ENCODE assay signal across 9 cellular contexts in genomic region chr20:1325173-1326030, GRCh38. TPM values are rescaled to one million over a fixed set of nuclear protein-coding genes. Genes with fewer than 3 reads are reported as not detected.
DNase-seq lines count a peak whose midpoint lies in the region; ATAC-seq and TF ChIP-seq lines count a peak whose summit lies in the region.
"Had no signal": no experiment of that assay in that cellular context is flagged by ENCODE, and none has a peak within 500 bp of the region (broad histone marks: within the 10 kb centered on the region; RNA-seq: fewer than 3 reads in every experiment).

No MANE protein-coding gene starts in this region.

- H3K4me1 Mint-ChIP-seq in activated B cell treated with CpG ODN at 0.5 μM for 24 hours, result peaks cover 38% of the 10 kb centered on the region
- H3K4me1 Mint-ChIP-seq in central memory CD8-positive, alpha-beta T cell, result peaks cover 8% of the 10 kb centered on the region

- ATAC-seq in GM19023 (IDR thresholded peaks at IDR 0.05; ENCODE audit: unreplicated experiment) (peak; percentile 93), HG03175 (IDR thresholded peaks at IDR 0.05; ENCODE audit: unreplicated experiment) (peak; percentile 89), activated B cell treated with CpG ODN at 0.5 μM for 24 hours (ENCODE audit: low read depth) (peak; percentile 88)
- peak; percentile 88 for ATAC-seq in central memory CD8-positive, alpha-beta T cell (replicated peaks; ENCODE audit: extremely low read depth, poor library complexity, severe bottlenecking)

- H3K4me3 ChIP-seq in AG10803 (ENCODE audit: low read length) (peak overlapping the region; percentile 94), spleen (peak overlapping the region; percentile 59 to 90 (median 76))

- peaks cover 39 to 80% (median 67%) of the 10 kb centered on the region in 6 donors for H3K4me1 ChIP-seq in spleen

- H3K27ac ChIP-seq in spleen, result peak overlapping the region; percentile 94 to 99 (median 97)

- no peaks in the 10 kb centered on the region for H3K27me3 Mint-ChIP-seq in activated B cell treated with CpG ODN at 0.5 μM for 24 hours
- H3K27me3 Mint-ChIP-seq in central memory CD8-positive, alpha-beta T cell, result no peaks in the 10 kb centered on the region

- intact Hi-C loops in activated B cell treated with CpG ODN at 0.5 μM for 24 hours (cut with micrococcal nuclease), result loop anchor here (1.0 to 10.0 kb wide), 7 partner anchors 59 to 1149 kb away; partner anchors contain the start of genes FKBP1A, PSMF1, SNPH and SNRPB
- intact Hi-C loops in spleen (cut with DNase I; ENCODE audit: low total_unique reads), result loop anchor here (5.0 kb wide), 1 partner anchor 67 kb away; the partner anchor contains the start of gene FKBP1A

- peaks cover 9% of the 10 kb centered on the region for H3K36me3 Mint-ChIP-seq in activated B cell treated with CpG ODN at 0.5 μM for 24 hours (ENCODE audit: low read depth)
- H3K36me3 Mint-ChIP-seq in central memory CD8-positive, alpha-beta T cell (ENCODE audit: insufficient read depth), result peaks cover 3% of the 10 kb centered on the region

- POLR2A ChIA-PET in activated B cell treated with CpG ODN at 0.5 μM for 24 hours (lab: Charles Lee), result interaction anchor here (0.5 to 1.9 kb wide), 9 partner anchors 9 to 144 kb away, joined by 3 to 19 read pairs (median 3); partner anchors contain the start of genes FKBP1A and NSFL1C

- peak; percentile 5 to 78 (median 62) for TF ChIP-seq POLR2A in spleen (IDR thresholded peaks at IDR 0.05)

- no peak overlapping the region for H3K4me3 Mint-ChIP-seq in activated B cell treated with CpG ODN at 0.5 μM for 24 hours
- no peak overlapping the region for H3K4me3 Mint-ChIP-seq in central memory CD8-positive, alpha-beta T cell
- H3K4me3 Mint-ChIP-seq: T-helper 1 cell treated with Interleukin-12 subunit alpha and Interleukin-12 subunit beta and Interleukin-4 antibody, amounts not matched to agents 30 μg/mL and 1 μg/mL, for 36 hours had no signal

- CTCF ChIA-PET in activated B cell treated with CpG ODN at 0.5 μM for 24 hours (lab: Charles Lee), result interaction anchor here (0.9 to 1.1 kb wide), 4 partner anchors 12 to 179 kb away, joined by 3 to 5 read pairs (median 3); partner anchors contain the start of gene NSFL1C

- no peaks in the 10 kb centered on the region for H3K9me3 Mint-ChIP-seq in activated B cell treated with CpG ODN at 0.5 μM for 24 hours
- no peaks in the 10 kb centered on the region for H3K9me3 Mint-ChIP-seq in central memory CD8-positive, alpha-beta T cell

- peak; percentile 97 for DNase-seq in AG10803 (ENCODE audit: low read depth)
- peak; percentile 74 for DNase-seq in NCI-H226
- peak; percentile 97 for DNase-seq in activated B cell treated with CpG ODN at 0.5 μM for 24 hours
- peak; percentile 98 for DNase-seq in central memory CD8-positive, alpha-beta T cell (ENCODE audit: low spot score in 2 of 2)
- DNase-seq in iris pigment epithelial cell (ENCODE audit: low read depth), result peak; percentile 96
- peak; percentile 99 for DNase-seq in spleen

- H3K27ac Mint-ChIP-seq in activated B cell treated with CpG ODN at 0.5 μM for 24 hours, result no peak overlapping the region
- H3K27ac Mint-ChIP-seq in central memory CD8-positive, alpha-beta T cell (ENCODE audit: low read depth), result no peak overlapping the region
- H3K27ac Mint-ChIP-seq: T-helper 1 cell treated with Interleukin-12 subunit alpha and Interleukin-12 subunit beta and Interleukin-4 antibody, amounts not matched to agents 30 μg/mL and 1 μg/mL, for 36 hours had no signal

- whole genome bisulfite sequencing in spleen, 5 donors, result 0 to 1% (median 1%) methylated on average over 41 to 56 of the region's 56 CpGs

- TF ChIP-seq CTCF in AG10803 (conservative IDR thresholded peaks at IDR 0.05; ENCODE audit: low read length), result 0 out of 2 replicates have a peak, but pooled peaks have one; percentile 15
- TF ChIP-seq CTCF in activated B cell treated with CpG ODN at 0.5 μM for 24 hours (IDR thresholded peaks at IDR 0.05), result no peak
- peak; percentile 27 to 66 (median 52) for TF ChIP-seq CTCF in spleen (IDR thresholded peaks at IDR 0.05 in 8 of 11, conservative IDR thresholded peaks at IDR 0.05 in 3 of 11)

- no peaks in the 10 kb centered on the region for H3K9me3 ChIP-seq in spleen

- H3K36me3 ChIP-seq in spleen, result peaks cover 0 to 9% (median 0%) of the 10 kb centered on the region in 6 donors

- no peaks in the 10 kb centered on the region for H3K27me3 ChIP-seq in spleen (replicated peaks in 1 of 7)

RNA-seq across cellular contexts. Expression of gene SDCBP2, which starts 3.5 kb away (rescaled TPM):
- total RNA-seq in activated B cell treated with CpG ODN at 0.5 μM for 24 hours (0.51 and 1.2 TPM in 2 replicates), spleen (1 to 10 TPM; 2.1 to 7.1 (median 3.5) TPM)
- 1 to 10 TPM; 2.0 to 3.7 (median 3.0) TPM for polyA plus RNA-seq in spleen

RNA-seq across cellular contexts. Expression of gene SNPH, which starts 59.3 kb away (rescaled TPM):
- total RNA-seq in activated B cell treated with CpG ODN at 0.5 μM for 24 hours, result 0.86 and 1.0 TPM in 2 replicates
- 1 to 10 TPM; 2.0 to 3.5 (median 2.3) TPM for total RNA-seq in spleen
- 1 to 10 TPM in 1 of 3 donors, under 1 TPM in 2; 0.58 to 1.8 (median 0.80) TPM for polyA plus RNA-seq in spleen

Comparison
In these comparisons a context has a peak if more than half of its experiments do, and no peak if none do; other contexts are left out.
1. Peak in every context shown above with its lines: DNase-seq, ATAC-seq, H3K4me3 ChIP-seq and H3K27ac ChIP-seq.